8 cellular contexts compared by ENCODE assay signal in genomic region chr1:212558665-212559480, GRCh38. TPM values are rescaled to one million over a fixed set of nuclear protein-coding genes. Genes with fewer than 3 reads are reported as not detected.
DNase-seq lines count a peak whose midpoint lies in the region; ATAC-seq and TF ChIP-seq lines count a peak whose summit lies in the region.

No MANE protein-coding gene starts in this region.

- no peaks in the 10 kb centered on the region for H3K79me2 ChIP-seq in PC-9 (ENCODE audit: low read depth)

- BruUV-seq in PC-9 (replicated peaks; lab: Mats Ljungman, UMichigan), result TSS peak; percentile 77

- TF ChIP-seq POLR2A in esophagus muscularis mucosa (IDR thresholded peaks at IDR 0.05; ENCODE audit: low read depth), result peak; percentile 58

- peak overlapping the region; percentile 77 for H3K4me2 ChIP-seq in PC-9

- TF ChIP-seq CTCF in PC-9 (conservative IDR thresholded peaks at IDR 0.05), result no peak
- TF ChIP-seq CTCF in esophagus muscularis mucosa (IDR thresholded peaks at IDR 0.05), result no peak

- H3K27me3 Mint-ChIP-seq in IgD-negative memory B cell, result peaks cover 3% of the 10 kb centered on the region

- H3K27ac ChIP-seq in PC-9 (peak overlapping the region; percentile 63), esophagus muscularis mucosa (replicated peaks in 1 of 4) (peak overlapping the region; percentile 85 to 96 (median 91)), muscle layer of colon (ENCODE audit: low read depth, low read length) (peak overlapping the region; percentile 59)

- POLR2A ChIA-PET in PC-9 (lab: Charles Lee; ENCODE audit: unreplicated experiment), result interaction anchor here (0.6 to 1.0 kb wide), 4 partner anchors 50 to 185 kb away, joined by 3 to 41 read pairs (median 10); partner anchors contain the start of gene ATF3

- DNase-seq in DMS53 treated with DMSO at 0.1 percent for 48 hours (lab: John Stamatoyannopoulos, UW; ENCODE audit: unreplicated experiment), result peak; percentile 92
- peak; percentile 58 to 86 for DNase-seq in PC-9
- DNase-seq in activated T-cell treated with anti-CD3 and anti-CD28 coated beads, Interleukin-2, amount 50 U/mL, for 48 hours, result peak; percentile 90 to 93
- DNase-seq in esophagus muscularis mucosa (ENCODE audit: extremely low spot score), result peak; percentile 97
- DNase-seq in stimulated activated CD8-positive, alpha-beta memory T cell treated with anti-CD3 and anti-CD28 coated beads, Interleukin-7, amount 100 ng/mL, for 1 hour (ENCODE audit: low read depth in 2 of 2), result peak; percentile 80 to 87

- H3K9me3 ChIP-seq in PC-9 (ENCODE audit: insufficient read depth, low read depth) (no peaks in the 10 kb centered on the region), esophagus muscularis mucosa (peaks cover 0 to 4% (median 0%) of the 10 kb centered on the region in 4 donors), muscle layer of colon (ENCODE audit: low read length) (no peaks in the 10 kb centered on the region)

- peak overlapping the region; percentile 49 to 97 (median 85) for H3K27ac Mint-ChIP-seq in IgD-negative memory B cell

- H3K4me3 Mint-ChIP-seq in IgD-negative memory B cell, result peak overlapping the region; percentile 48 to 92 (median 88)

- intact Hi-C loops in PC-9 (cut with micrococcal nuclease; ENCODE audit: unreplicated experiment), result loop anchor here (1.0 to 2.0 kb wide), 4 partner anchors 37 to 82 kb away; partner anchors contain the start of gene ATF3
- intact Hi-C loops in esophagus muscularis mucosa (cut with DNase I), result loop anchor here (5.0 kb wide), 1 partner anchor 77 kb away; no protein-coding TSS in a partner anchor

- CTCF ChIA-PET in PC-9 (lab: Charles Lee), result interaction anchor here (0.6 to 0.8 kb wide), 2 partner anchors 55 to 81 kb away, joined by 9 to 11 read pairs; no protein-coding TSS in a partner anchor

- 6% methylated on average over 24 of the region's 64 CpGs for WGBS in esophagus muscularis mucosa

- no peaks in the 10 kb centered on the region for H4K20me1 ChIP-seq in PC-9 (ENCODE audit: insufficient read depth)

- no peaks in the 10 kb centered on the region for H3K36me3 ChIP-seq in PC-9 (ENCODE audit: low read depth)
- no peaks in the 10 kb centered on the region for H3K36me3 ChIP-seq in esophagus muscularis mucosa
- H3K36me3 ChIP-seq in muscle layer of colon (ENCODE audit: insufficient read depth, low read length), result no peaks in the 10 kb centered on the region

- H3F3A ChIP-seq in PC-9 (ENCODE audit: insufficient read depth, low read depth), result peaks cover 33% of the 10 kb centered on the region

- no peaks in the 10 kb centered on the region for H3K9me2 ChIP-seq in PC-9 (ENCODE audit: insufficient read depth)

- no peaks in the 10 kb centered on the region for H3K27me3 ChIP-seq in PC-9 (ENCODE audit: insufficient read depth, low read depth)
- H3K27me3 ChIP-seq in esophagus muscularis mucosa, result no peaks in the 10 kb centered on the region
- no peaks in the 10 kb centered on the region for H3K27me3 ChIP-seq in muscle layer of colon (ENCODE audit: control insufficient read depth in 1 of 2, insufficient read depth in 2 of 2, low read length in 2 of 2)

- peak overlapping the region; percentile 43 for H3K9ac ChIP-seq in muscle layer of colon (ENCODE audit: low read length)

- peak; percentile 93 for ATAC-seq in GM21619 (IDR thresholded peaks at IDR 0.05; ENCODE audit: unreplicated experiment)

- H3K36me3 Mint-ChIP-seq in IgD-negative memory B cell, result no peaks in the 10 kb centered on the region

- H3K4me1 ChIP-seq in PC-9 (replicated peaks; ENCODE audit: insufficient read depth), result peaks cover 23% of the 10 kb centered on the region
- H3K4me1 ChIP-seq in esophagus muscularis mucosa, result peaks cover 14 to 30% (median 24%) of the 10 kb centered on the region in 4 donors
- H3K4me1 ChIP-seq in muscle layer of colon (ENCODE audit: insufficient read depth, low read length), result peaks cover 5% of the 10 kb centered on the region

- H3K4me3 ChIP-seq in PC-9, result peak overlapping the region; percentile 67
- peak overlapping the region; percentile 75 to 87 (median 78) for H3K4me3 ChIP-seq in esophagus muscularis mucosa
- peak overlapping the region; percentile 41 to 76 for H3K4me3 ChIP-seq in muscle layer of colon (ENCODE audit: low read depth in 1 of 2, low read length in 2 of 2)

- H3K4me1 Mint-ChIP-seq in IgD-negative memory B cell, result peaks cover 4 to 7% (median 5%) of the 10 kb centered on the region in 3 donors

- peaks cover 3 to 8% (median 5%) of the 10 kb centered on the region in 3 donors for H3K9me3 Mint-ChIP-seq in IgD-negative memory B cell

- H2AFZ ChIP-seq in PC-9, result peak overlapping the region; percentile 93

- peak; percentile 94 for TF ChIP-seq EP300 in esophagus muscularis mucosa (IDR thresholded peaks at IDR 0.05)

RNA-seq across cellular contexts. Expression of gene ATF3, which starts 49.7 kb away (rescaled TPM):
- 0.73 TPM for polyA plus RNA-seq in IgD-negative memory B cell
- 10.2 and 10.8 TPM in 2 replicates for total RNA-seq in PC-9 (2021)
- 10 to 100 TPM in 1 of 4 donors, 1 to 10 TPM in 3; 2.9 to 29.7 (median 3.7) TPM for total RNA-seq in esophagus muscularis mucosa

Comparison
In these comparisons a context has a peak if more than half of its experiments do, and no peak if none do; other contexts are left out.
1. Peak in every context shown above with its lines: DNase-seq, ATAC-seq, H3K4me3 ChIP-seq and H3K27ac ChIP-seq.